7 cellular contexts compared by ENCODE assay signal in genomic region chr2:88627856-88628568, GRCh38. TPM values are rescaled to one million over a fixed set of nuclear protein-coding genes. Genes with fewer than 3 reads are reported as not detected.
DNase-seq lines count a peak whose midpoint lies in the region; ATAC-seq, FAIRE-seq and TF ChIP-seq lines count a peak whose summit lies in the region.

No MANE protein-coding gene starts in this region.

- DNase-seq in NCI-H146 treated with DMSO at 0.1 percent for 48 hours (lab: John Stamatoyannopoulos, UW; ENCODE audit: unreplicated experiment) (peak; percentile 93), bronchial epithelial cell (ENCODE audit: low read depth) (peak; percentile 89), kidney epithelial cell (ENCODE audit: low read depth) (peak; percentile 94)
- peak; percentile 90 for DNase-seq in stimulated activated CD4-positive, alpha-beta T cell treated with anti-CD3 and anti-CD28 coated beads, Interleukin-1b, Interleukin-23, amount 100 ng/mL, for 48 hours

- no peak for TF ChIP-seq CTCF in VCaP (conservative IDR thresholded peaks at IDR 0.05)
- TF ChIP-seq CTCF in bronchial epithelial cell (IDR thresholded peaks at IDR 0.05; ENCODE audit: insufficient read depth, low read length, severe bottlenecking), result no peak
- no peak for TF ChIP-seq CTCF in kidney epithelial cell (IDR thresholded peaks at IDR 0.05; ENCODE audit: insufficient read depth, low read length, poor library complexity, severe bottlenecking)

- H3K27ac ChIP-seq in VCaP, result peak overlapping the region; percentile 85

- ATAC-seq in GM18499 (IDR thresholded peaks at IDR 0.05; ENCODE audit: insufficient read depth, unreplicated experiment) (peak; percentile 24), HG02623 (IDR thresholded peaks at IDR 0.05; ENCODE audit: unreplicated experiment) (peak; percentile 32)

- H3K27me3 ChIP-seq in bronchial epithelial cell (ENCODE audit: control insufficient read depth, insufficient read depth, low read length) (no peaks in the 10 kb centered on the region), kidney epithelial cell (ENCODE audit: control insufficient read depth, insufficient read depth, low read length) (no peaks in the 10 kb centered on the region)

- H3K36me3 ChIP-seq in bronchial epithelial cell (ENCODE audit: control insufficient read depth, insufficient read depth, low read length) (no peaks in the 10 kb centered on the region), kidney epithelial cell (ENCODE audit: control insufficient read depth, insufficient read depth, low read length) (no peaks in the 10 kb centered on the region)

- peak overlapping the region; percentile 55 for H3K4me3 ChIP-seq in bronchial epithelial cell (ENCODE audit: low read depth, low read length)
- H3K4me3 ChIP-seq in kidney epithelial cell (ENCODE audit: low read depth, low read length), result peak overlapping the region; percentile 81

- FAIRE-seq in bronchial epithelial cell (lab: Jason Lieb, UNC), result no peak

RNA-seq across cellular contexts. Expression of gene EIF2AK3, which starts 0.7 kb away (rescaled TPM):
- total RNA-seq in bronchial epithelial cell, result 24.7 and 29.7 TPM in 2 replicates
- 11.9 and 14.0 TPM in 2 replicates for total RNA-seq in kidney epithelial cell

Comparison
In these comparisons a context has a peak if more than half of its experiments do, and no peak if none do; other contexts are left out.
1. Peak in every context shown above with its lines: DNase-seq, ATAC-seq, H3K4me3 ChIP-seq and H3K27ac ChIP-seq.